In the genomic region with DNA sequence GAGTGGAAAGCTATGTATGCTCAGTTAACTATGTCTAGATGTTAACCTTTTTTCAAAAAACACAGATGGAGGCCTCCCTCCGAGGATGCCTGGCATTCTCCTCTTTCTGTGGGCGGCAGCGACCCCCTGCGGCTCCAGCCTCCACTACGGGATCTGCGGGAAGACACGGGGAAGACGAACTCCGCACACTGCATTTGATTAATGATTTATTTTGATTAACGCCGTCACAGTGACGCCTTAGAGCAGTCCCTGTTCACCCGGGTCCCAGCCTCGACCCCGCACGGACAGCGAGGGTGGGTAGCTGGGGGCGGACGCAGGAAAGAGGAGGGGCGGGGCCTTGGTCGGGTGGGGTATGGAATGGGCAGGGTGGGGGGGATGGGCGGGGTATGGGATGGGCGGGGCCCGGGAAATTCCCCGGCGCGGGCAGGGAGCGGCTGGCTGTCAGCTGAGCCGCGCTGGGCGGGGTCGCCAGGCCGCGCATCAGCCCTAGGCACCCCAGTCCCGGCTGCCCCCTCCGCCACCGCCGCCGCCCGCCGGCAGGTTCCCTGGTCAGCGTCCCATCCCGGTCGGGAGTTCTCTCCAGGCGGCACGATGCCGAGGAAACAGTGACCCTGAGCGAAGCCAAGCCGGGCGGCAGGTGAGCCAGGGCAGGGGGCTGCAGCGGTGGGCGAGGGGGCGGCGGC, we compare ENCODE assay signal across 8 cellular contexts. TPM values are rescaled to one million over a fixed set of nuclear protein-coding genes. Genes with fewer than 3 reads are reported as not detected.
DNase-seq lines count a peak whose midpoint lies in the region; ATAC-seq, FAIRE-seq and TF ChIP-seq lines count a peak whose summit lies in the region.

TSS of gene OPTN (plus strand) at position 498 of the 683 bp plus-strand sequence. CDS start 8,960 bp downstream, outside the sequence.

- CTCF ChIA-PET in A549 (lab: Yijun Ruan, JAX) = interaction anchor here (0.6 to 3.5 kb wide), 46 partner anchors 8 to 1309 kb away, joined by 3 to 24 read pairs (median 4); partner anchors contain the start of genes CDC123, MCM10 and NUDT5

- FAIRE-seq in A549 (lab: Jason Lieb, UNC) = no peak

- POLR2A ChIA-PET in A549 (lab: Yijun Ruan, JAX) = interaction anchor here (1.1 kb wide), 1 partner anchor 202 kb away, joined by 5 read pairs; no protein-coding TSS in a partner anchor

- H3K27ac Mint-ChIP-seq in activated CD4-positive, alpha-beta T cell treated with anti-CD3 and anti-CD28 coated beads, Interleukin-2, amount 10 ng/mL, durations not matched to agents 24 days and 14 days = peak within 1 kb of the TSS; percentile 92

- H3K36me3 Mint-ChIP-seq in activated CD4-positive, alpha-beta T cell treated with anti-CD3 and anti-CD28 coated beads, Interleukin-2, amount 10 ng/mL, durations not matched to agents 24 days and 14 days (ENCODE audit: low read depth) = peaks cover 20% of the 10 kb centered on the region

- H3K4me3 ChIP-seq in A549 (peak within 1 kb of the TSS; percentile 97), coronary artery (peak within 1 kb of the TSS; percentile 87)

- no peaks in the 10 kb centered on the region for H3K9me3 Mint-ChIP-seq in activated CD4-positive, alpha-beta T cell treated with anti-CD3 and anti-CD28 coated beads, Interleukin-2, amount 10 ng/mL, durations not matched to agents 24 days and 14 days

- H3K4me1 ChIP-seq in A549 = peaks cover 22% of the 10 kb centered on the region; the same call in 2 of the 3 replicates

- no peaks in the 10 kb centered on the region for H3K9me3 ChIP-seq in A549

- DNase-seq in A549 (ENCODE audit: low read depth in 1 of 2, low spot score in 1 of 2) (peak; percentile 83 to 87), NCI-H2196 (lab: John Stamatoyannopoulos, UW; ENCODE audit: unreplicated experiment) (peak; percentile 46), coronary artery (ENCODE audit: low spot score) (peak; percentile 87), left kidney (ENCODE audit: low read depth, low spot score) (peak; percentile 95)
- DNase-seq in activated CD4-positive, alpha-beta T cell treated with anti-CD3 and anti-CD28 coated beads, Interleukin-2, amount 10 ng/mL, durations not matched to agents 24 days and 14 days = peak; percentile 93
- DNase-seq in stimulated activated CD4-positive, alpha-beta T cell treated with anti-CD3 and anti-CD28 coated beads, Interleukin-2, amount 100 ng/mL, for 4 hours (ENCODE audit: low read depth) = peak; percentile 62

- H3K4me2 ChIP-seq in A549 = peak within 1 kb of the TSS; percentile 81

- H3K27ac ChIP-seq in A549 = peak within 1 kb of the TSS; percentile 88 to 98
- H3K27ac ChIP-seq in coronary artery = peak within 1 kb of the TSS; percentile 96 to 97

- TF ChIP-seq CTCF in A549 (IDR thresholded peaks at IDR 0.05) = peak; percentile 72
- TF ChIP-seq CTCF in coronary artery (IDR thresholded peaks at IDR 0.05) = peak; percentile 44

- intact Hi-C loops in activated CD4-positive, alpha-beta T cell treated with anti-CD3 and anti-CD28 coated beads, Interleukin-2, amount 10 ng/mL, durations not matched to agents 24 days and 14 days (cut with micrococcal nuclease) = loop anchor here (1.0 to 10.0 kb wide), 4 partner anchors 61 to 385 kb away; partner anchors contain the start of gene MCM10

- ATAC-seq in A549 (peak; percentile 84), GM18519 (IDR thresholded peaks at IDR 0.05; ENCODE audit: low FRiP score, unreplicated experiment) (peak; percentile 42), HG03045 (IDR thresholded peaks at IDR 0.05; ENCODE audit: unreplicated experiment) (peak; percentile 74)

- H3K4me3 Mint-ChIP-seq in activated CD4-positive, alpha-beta T cell treated with anti-CD3 and anti-CD28 coated beads, Interleukin-2, amount 10 ng/mL, durations not matched to agents 24 days and 14 days = peak within 1 kb of the TSS; percentile 92

- 0% methylated on average over 12 of the region's 54 CpGs for WGBS in A549 (ENCODE audit: missing lambda C conversion rate)

- peak; percentile 30 for TF ChIP-seq POLR2A in A549 (IDR thresholded peaks at IDR 0.05; ENCODE audit: low read length)

- TF ChIP-seq EP300 in A549 (IDR thresholded peaks at IDR 0.05) = no peak

- peaks cover 46% of the 10 kb centered on the region for H3K4me1 Mint-ChIP-seq in activated CD4-positive, alpha-beta T cell treated with anti-CD3 and anti-CD28 coated beads, Interleukin-2, amount 10 ng/mL, durations not matched to agents 24 days and 14 days

- no peaks in the 10 kb centered on the region for H3K27me3 Mint-ChIP-seq in activated CD4-positive, alpha-beta T cell treated with anti-CD3 and anti-CD28 coated beads, Interleukin-2, amount 10 ng/mL, durations not matched to agents 24 days and 14 days

- TF ChIP-seq RAD21 in A549 (conservative IDR thresholded peaks at IDR 0.05 in 1 of 2, IDR thresholded peaks at IDR 0.05 in 1 of 2) = peak; percentile 79 to 82

TF ChIP-seq in A549, 52 proteins besides CTCF, POLR2A, EP300 and RAD21:
- TF ChIP-seq JUN (IDR thresholded peaks at IDR 0.05) = peak in 1 of 2 experiments; percentile 56; a peak in 2 of 5 replicates
- peak; percentile 42; the same call in 1 of the 2 replicates for TF ChIP-seq MYC (IDR thresholded peaks at IDR 0.05; ENCODE audit: borderline replicate concordance, low read length)
- no peak for TF ChIP-seq NPAS2 (CRISPR knock-in tag; IDR thresholded peaks at IDR 0.05; ENCODE audit: borderline replicate concordance)
- TF ChIP-seq TP53 (CRISPR knock-in tag; IDR thresholded peaks at IDR 0.05) = no peak
- peak; percentile 92 for TF ChIP-seq KDM5A (IDR thresholded peaks at IDR 0.05)
- TF ChIP-seq SMC3 (IDR thresholded peaks at IDR 0.05) = peak; percentile 37; the same call in 2 of the 3 replicates

RNA-seq across cellular contexts. Expression of gene OPTN, which starts in this region (rescaled TPM):
- polyA plus RNA-seq in A549 (2011; rRNA removed) (24.3 and 33.2 TPM in 2 replicates), A549 (2017; fragmentation: RNase III; extraction: RNeasy Plus Mini Kit Qiagen cat#74134 plus additional on column Dnase treatment) (30.9 to 34.5 TPM (median 31.8 TPM) in 3 replicates)
- 7.4 and 8.2 TPM in 2 replicates for polyA plus RNA-seq in A549 (2012; cell fraction: cytosol; rRNA removed)
- polyA plus RNA-seq in A549 (2012; cell fraction: nucleus; rRNA removed) = 5.1 and 5.9 TPM in 2 replicates
- polyA minus RNA-seq in A549 (2011; rRNA and poly(A)+ RNA removed) = 26.9 and 27.5 TPM in 2 replicates
- total RNA-seq in activated CD4-positive, alpha-beta T cell treated with anti-CD3 and anti-CD28 coated beads, Interleukin-2, amount 10 ng/mL, durations not matched to agents 24 days and 14 days = 39.5 and 43.6 TPM in 2 replicates

Comparison
In these comparisons a context has a peak if more than half of its experiments do, and no peak if none do; other contexts are left out.
1. Peak in every context shown above with its lines: DNase-seq, ATAC-seq, H3K4me3 ChIP-seq and H3K27ac ChIP-seq.